ENCODE assay signal across 18 cellular contexts in the genomic region with DNA sequence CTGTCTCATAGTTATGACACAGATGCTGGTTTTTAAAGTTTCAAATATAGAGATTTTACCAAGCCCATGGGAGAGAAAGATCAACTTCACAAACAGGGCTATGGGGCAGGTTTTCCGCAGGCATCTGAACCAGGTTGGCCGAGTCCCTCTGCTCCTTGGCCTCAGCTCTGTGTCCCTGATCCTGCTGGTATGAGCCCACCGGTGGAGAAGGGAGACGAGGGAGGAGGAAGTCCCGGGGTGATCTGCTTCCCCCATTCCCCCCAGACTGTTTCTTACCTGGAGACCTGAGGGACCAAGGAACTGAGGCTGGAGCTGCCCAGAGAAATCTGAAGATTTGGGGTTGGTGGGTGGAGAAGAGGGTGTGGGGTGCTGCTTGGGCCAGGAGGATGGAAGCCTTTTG. TPM values are rescaled to one million over a fixed set of nuclear protein-coding genes. Genes with fewer than 3 reads are reported as not detected.
DNase-seq lines count a peak whose midpoint lies in the region; ATAC-seq, FAIRE-seq and TF ChIP-seq lines count a peak whose summit lies in the region.
"Had no signal": no experiment of that assay in that cellular context is flagged by ENCODE, and none has a peak within 500 bp of the region (broad histone marks: within the 10 kb centered on the region; RNA-seq: fewer than 3 reads in every experiment).

No MANE protein-coding gene starts in this region.

- H3K27me3 ChIP-seq in K562 (ENCODE audit: control insufficient read depth in 2 of 2, insufficient read depth in 2 of 2, low read length in 2 of 2) (peaks cover 0 to 18% of the 10 kb centered on the region in 2 experiments; a peak in 1 of 5 replicates), tibial nerve (no peaks in the 10 kb centered on the region)
- H3K27me3 ChIP-seq: brain microvascular endothelial cell, upper lobe of left lung had no signal

- no peak for TF ChIP-seq CTCF in K562 (IDR thresholded peaks at IDR 0.05 in 2 of 3, conservative IDR thresholded peaks at IDR 0.05 in 1 of 3; ENCODE audit: insufficient read depth in 2 of 3, low read depth in 1 of 3, low read length in 3 of 3)
- no peak for TF ChIP-seq CTCF in nephron (IDR thresholded peaks at IDR 0.05; ENCODE audit: unreplicated experiment in 3 of 3)
- TF ChIP-seq CTCF in tibial nerve (IDR thresholded peaks at IDR 0.05) = no peak

- BruUV-seq in K562 (replicated peaks; lab: Mats Ljungman, UMichigan) = no TSS peak

- DNase-seq in activated T-cell treated with anti-CD3 and anti-CD28 coated beads, Interleukin-2, amount 50 U/mL, for 24 hours = no peak
- DNase-seq in activated T-cell treated with anti-CD3 and anti-CD28 coated beads for 4 hours (no peak), K562 (ENCODE audit: extremely low read depth in 1 of 4, low spot score in 3 of 4) (no peak), tibial nerve (ENCODE audit: low spot score in 2 of 2) (no peak)
- no peak for DNase-seq in stimulated activated CD8-positive, alpha-beta memory T cell treated with anti-CD3 and anti-CD28 coated beads, Interleukin-4, amount 100 ng/mL, for 48 hours
- DNase-seq: activated CD4-positive, alpha-beta T cell treated with anti-CD3 and anti-CD28 coated beads, Interleukin-2, amount 50 U/mL, for 4 hours; activated effector memory CD4-positive, alpha-beta T cell treated with Interleukin-2 at 50 U/mL for 16 hours; brain microvascular endothelial cell; effector CD4-positive, alpha-beta T cell; MV-4-11; NCI-H2107; NCI-H748 treated with DMSO at 0.1 percent for 48 hours had no signal

- H3K4me1 Mint-ChIP-seq in activated T-cell treated with anti-CD3 and anti-CD28 coated beads, Interleukin-2, amount 50 U/mL, for 24 hours (ENCODE audit: low read depth) = peaks cover 66% of the 10 kb centered on the region
- H3K4me1 Mint-ChIP-seq in nephron = peaks cover 79% of the 10 kb centered on the region

- H3K4me1 ChIP-seq in K562 (replicated peaks in 1 of 2; ENCODE audit: control insufficient read depth in 2 of 2, insufficient read depth in 2 of 2, low read length in 2 of 2) (peaks cover 16 to 22% of the 10 kb centered on the region in 2 experiments; a peak in 4 of 5 replicates), tibial nerve (peaks cover 4 to 84% (median 58%) of the 10 kb centered on the region in 4 donors)
- H3K4me1 ChIP-seq: parathyroid adenoma had no signal

- TF ChIP-seq EP300 in K562 (IDR thresholded peaks at IDR 0.05; ENCODE audit: low read length) = no peak
- TF ChIP-seq EP300 in tibial nerve (IDR thresholded peaks at IDR 0.05) = no peak

- H3K36me3 ChIP-seq in K562 (ENCODE audit: control insufficient read depth, insufficient read depth, low read length) = no peaks in the 10 kb centered on the region
- H3K36me3 ChIP-seq in tibial nerve = no peaks in the 10 kb centered on the region
- H3K36me3 ChIP-seq: brain microvascular endothelial cell, upper lobe of left lung had no signal

- H3K27ac ChIP-seq in K562 (ENCODE audit: extremely low read depth, low read depth, low read length) = no peak overlapping the region
- peak overlapping the region in 3 of 4 donors; percentile 93 to 98 (median 95) for H3K27ac ChIP-seq in tibial nerve
- H3K27ac ChIP-seq: brain microvascular endothelial cell, parathyroid adenoma had no signal

- H3K9me3 ChIP-seq in K562 (replicated peaks; ENCODE audit: control insufficient read depth, insufficient read depth, low read depth, low read length) (no peaks in the 10 kb centered on the region), tibial nerve (no peaks in the 10 kb centered on the region)
- H3K9me3 ChIP-seq: upper lobe of left lung had no signal

- CTCF ChIA-PET in K562 (lab: Yijun Ruan, JAX; ENCODE audit: low intra/inter-chr PET ratio) = interaction anchor here (0.6 kb wide), 1 partner anchor 237 kb away, joined by 3 read pairs; no protein-coding TSS in a partner anchor

- WGBS in K562 (ENCODE audit: insufficient coverage, low coverage, missing lambda C conversion rate) = 31% methylated on average over 5 of the region's 5 CpGs
- 90 to 92% methylated on average over 5 of the region's 5 CpGs for WGBS in tibial nerve, 2 donors

- in situ Hi-C loops in K562 (cut with MboI) = no loop called here

- H3K4me3 ChIP-seq in K562 = no peak overlapping the region
- no peak overlapping the region for H3K4me3 ChIP-seq in tibial nerve
- H3K4me3 ChIP-seq: upper lobe of left lung had no signal

- POLR2A ChIA-PET in K562 (lab: Yijun Ruan, JAX) = interaction anchor here (1.0 to 2.5 kb wide), 5 partner anchors 11 to 66 kb away, joined by 5 to 13 read pairs (median 6); no protein-coding TSS in a partner anchor

- no peaks in the 10 kb centered on the region for H3K79me2 ChIP-seq in K562 (ENCODE audit: control insufficient read depth, insufficient read depth, low read length)
- H3K79me2 ChIP-seq: parathyroid adenoma had no signal

- H3K4me3 Mint-ChIP-seq in activated T-cell treated with anti-CD3 and anti-CD28 coated beads, Interleukin-2, amount 50 U/mL, for 24 hours = no peak overlapping the region
- no peak overlapping the region for H3K4me3 Mint-ChIP-seq in nephron

- no peak for TF ChIP-seq RAD21 in K562 (CRISPR knock-in tag; conservative IDR thresholded peaks at IDR 0.05 in 1 of 2, IDR thresholded peaks at IDR 0.05 in 1 of 2)

- no peaks in the 10 kb centered on the region for H3K27me3 Mint-ChIP-seq in activated T-cell treated with anti-CD3 and anti-CD28 coated beads, Interleukin-2, amount 50 U/mL, for 24 hours
- H3K27me3 Mint-ChIP-seq in nephron (ENCODE audit: low read depth) = no peaks in the 10 kb centered on the region

- TF ChIP-seq POLR2A in K562 (conservative IDR thresholded peaks at IDR 0.05) (no peak), tibial nerve (IDR thresholded peaks at IDR 0.05) (no peak)

- peak overlapping the region; percentile 88 for H3K27ac Mint-ChIP-seq in activated T-cell treated with anti-CD3 and anti-CD28 coated beads, Interleukin-2, amount 50 U/mL, for 24 hours
- H3K27ac Mint-ChIP-seq in nephron = peak overlapping the region in 2 of 3 experiments; percentile 95 to 99

- H3K4me2 ChIP-seq in K562 (ENCODE audit: insufficient read depth, low read length) = no peak overlapping the region

- no peaks in the 10 kb centered on the region for H3K9me3 Mint-ChIP-seq in activated T-cell treated with anti-CD3 and anti-CD28 coated beads, Interleukin-2, amount 50 U/mL, for 24 hours
- no peaks in the 10 kb centered on the region for H3K9me3 Mint-ChIP-seq in nephron

- H2AFZ ChIP-seq in K562 (ENCODE audit: low read depth, low read length) = no peak overlapping the region
- H2AFZ ChIP-seq: parathyroid adenoma had no signal

- no peak for FAIRE-seq in K562 (lab: Jason Lieb, UNC)

- intact Hi-C loops in K562 (cut with micrococcal nuclease) = no loop called here

- no peak for ATAC-seq in K562
- no peak for ATAC-seq in GM19467 (IDR thresholded peaks at IDR 0.05; ENCODE audit: unreplicated experiment)
- no peak for ATAC-seq in GM18907 (IDR thresholded peaks at IDR 0.05; ENCODE audit: unreplicated experiment)

- no peak overlapping the region; a peak in 1 of 4 replicates for H3K9ac ChIP-seq in K562 (ENCODE audit: insufficient read depth in 1 of 2, low read depth in 2 of 2, low read length in 2 of 2)
- H3K9ac ChIP-seq: parathyroid adenoma had no signal

- no peaks in the 10 kb centered on the region for H3K36me3 Mint-ChIP-seq in activated T-cell treated with anti-CD3 and anti-CD28 coated beads, Interleukin-2, amount 50 U/mL, for 24 hours (ENCODE audit: low read depth)
- no peaks in the 10 kb centered on the region for H3K36me3 Mint-ChIP-seq in nephron (ENCODE audit: low read depth)

- no peaks in the 10 kb centered on the region for H4K20me1 ChIP-seq in K562 (replicated peaks; ENCODE audit: control insufficient read depth, insufficient read depth, low read length)

- no peaks in the 10 kb centered on the region for H3K9me1 ChIP-seq in K562 (ENCODE audit: control insufficient read depth, insufficient read depth, low read length)

RNA-seq across cellular contexts. Expression of a gene that starts 28.9 kb away (rescaled TPM):
- total RNA-seq in K562 (2011; cell fraction: chromatin; rRNA removed; ENCODE audit: low replicate concordance) = 20.8 and 48.4 TPM in 2 replicates
- 32.6 and 48.7 TPM in 2 replicates for total RNA-seq in K562 (2011; cell fraction: nucleolus; rRNA removed)
- total RNA-seq in K562 (2011; cell fraction: nucleoplasm; rRNA removed) = 41.1 and 65.7 TPM in 2 replicates
- 8.7 and 11.3 TPM in 2 replicates for total RNA-seq in K562 (2014; rRNA removed)
- total RNA-seq in K562 (2014; rRNA removed; fragmentation: Illumina TruSeq; extraction: Trizol) = 5.8 and 7.2 TPM in 2 replicates
- 2.6 and 2.9 TPM in 2 replicates for total RNA-seq in K562 (2015; rRNA removed; fragmentation: Illumina TruSeq; extraction: Trizol)
- 9.6 and 11.5 TPM in 2 replicates for total RNA-seq in K562 (2021)
- polyA plus RNA-seq in K562 (2011; rRNA removed) = 29.7 and 41.9 TPM in 2 replicates
- 33.8 and 79.9 TPM in 2 replicates for polyA plus RNA-seq in K562 (2011; cell fraction: cytosol; rRNA removed)
- 25.8 and 51.6 TPM in 2 replicates for polyA plus RNA-seq in K562 (2011; cell fraction: nucleus; rRNA removed)
- 6.2 and 11.0 TPM in 2 replicates for polyA plus RNA-seq in K562 (2012)
- 9.4 and 12.2 TPM in 2 replicates for polyA plus RNA-seq in K562 (2014; fragmentation: Illumina TruSeq; extraction: Trizol)
- polyA plus RNA-seq in K562 (2014; fragmentation: Nextera tagmentation; extraction: Ambion mirVana) = 1 to 10 TPM; 2.3 to 3.8 TPM
- 10.1 and 12.7 TPM in 2 replicates for polyA plus RNA-seq in K562 (2014; rRNA removed)
- 18.7 and 24.3 TPM in 2 replicates for polyA minus RNA-seq in K562 (2011; rRNA and poly(A)+ RNA removed)
- 12.4 and 25.9 TPM in 2 replicates for polyA minus RNA-seq in K562 (2011; cell fraction: cytosol; rRNA and poly(A)+ RNA removed)
- polyA minus RNA-seq in K562 (2011; cell fraction: nucleus; rRNA and poly(A)+ RNA removed) = 23.1 and 23.3 TPM in 2 replicates
- total RNA-seq in tibial nerve = 100 to 1,000 TPM; 153 to 208 (median 177) TPM

RNA-seq across cellular contexts. Expression of a gene that starts 46.9 kb away (rescaled TPM):
- total RNA-seq in K562 (2011; cell fraction: chromatin; rRNA removed; ENCODE audit: low replicate concordance) = 0.12 TPM in 1 of 2 replicates, not detected in the other
- total RNA-seq in K562 (2011; cell fraction: nucleolus; rRNA removed) = not detected in 2 replicates
- total RNA-seq in K562 (2011; cell fraction: nucleoplasm; rRNA removed) = 0.08 TPM in 1 of 2 replicates, not detected in the other
- not detected in 2 replicates for total RNA-seq in K562 (2014; rRNA removed)
- not detected in 2 replicates for total RNA-seq in K562 (2014; rRNA removed; fragmentation: Illumina TruSeq; extraction: Trizol)
- total RNA-seq in K562 (2015; rRNA removed; fragmentation: Illumina TruSeq; extraction: Trizol) = not detected in 2 replicates
- total RNA-seq in K562 (2021) = not detected in 2 replicates
- not detected in 2 replicates for polyA plus RNA-seq in K562 (2011; rRNA removed)
- polyA plus RNA-seq in K562 (2011; cell fraction: cytosol; rRNA removed) = not detected in 2 replicates
- 0.03 and 0.18 TPM in 2 replicates for polyA plus RNA-seq in K562 (2011; cell fraction: nucleus; rRNA removed)
- polyA plus RNA-seq in K562 (2012) = not detected in 2 replicates
- not detected in 2 replicates for polyA plus RNA-seq in K562 (2014; fragmentation: Illumina TruSeq; extraction: Trizol)
- polyA plus RNA-seq in K562 (2014; fragmentation: Nextera tagmentation; extraction: Ambion mirVana) = not detected
- polyA plus RNA-seq in K562 (2014; rRNA removed) = not detected in 2 replicates
- 0.04 TPM in 1 of 2 replicates, not detected in the other for polyA minus RNA-seq in K562 (2011; rRNA and poly(A)+ RNA removed)
- not detected in 2 replicates for polyA minus RNA-seq in K562 (2011; cell fraction: cytosol; rRNA and poly(A)+ RNA removed)
- polyA minus RNA-seq in K562 (2011; cell fraction: nucleus; rRNA and poly(A)+ RNA removed) = 0.11 TPM in 1 of 2 replicates, not detected in the other
- total RNA-seq in tibial nerve = under 1 TPM in 2 of 4 donors, not detected in 2; 0.39 to 0.42 TPM
- total RNA-seq: A673 had no signal
